28 cellular contexts compared by ENCODE assay signal in the genomic region with DNA sequence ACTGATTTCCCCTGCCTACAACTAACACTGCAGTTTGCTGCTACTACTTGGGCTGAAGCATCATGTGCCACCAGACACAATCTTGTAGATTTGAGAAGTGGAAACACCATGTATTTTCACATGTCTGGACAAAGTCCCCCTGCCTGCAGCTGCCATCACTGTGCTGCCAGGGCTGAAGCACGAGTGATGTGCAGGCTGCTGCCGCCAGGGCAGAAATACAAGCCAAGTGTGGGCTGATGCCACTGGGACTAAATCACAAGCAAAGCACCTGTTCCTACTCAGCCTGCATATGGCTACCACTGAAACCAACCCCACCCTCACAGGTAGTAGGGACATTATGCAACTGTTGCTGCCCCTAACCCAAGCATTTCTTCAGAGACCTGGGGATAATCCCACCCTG.
"Had no signal": no experiment of that assay in that cellular context is flagged by ENCODE, and none has a peak within 500 bp of the region (broad histone marks: within the 10 kb centered on the region; RNA-seq: fewer than 3 reads in every experiment).

No MANE protein-coding gene starts in this region.

- H3K4me3 ChIP-seq: coronary artery, dorsolateral prefrontal cortex, esophagus muscularis mucosa, gastrocnemius medialis, heart left ventricle had no signal

- H3K36me3 ChIP-seq: brain microvascular endothelial cell, esophagus muscularis mucosa, gastrocnemius medialis, heart left ventricle had no signal

- H3K4me1 ChIP-seq: esophagus muscularis mucosa, foreskin keratinocyte, heart left ventricle had no signal

- FAIRE-seq: astrocyte, bronchial epithelial cell had no signal

- H3K27ac ChIP-seq: brain microvascular endothelial cell, coronary artery, dorsolateral prefrontal cortex, esophagus muscularis mucosa, foreskin keratinocyte, gastrocnemius medialis, heart left ventricle had no signal

- DNase-seq: activated CD4-positive, alpha-beta memory T cell treated with anti-CD3 and anti-CD28 coated beads, Interleukin-2, amount 10 ng/mL, durations not matched to agents 7 days and 5 days; activated CD4-positive, alpha-beta T cell treated with anti-CD3 and anti-CD28 coated beads for 1 hour; activated CD4-positive, alpha-beta T cell treated with anti-CD3 and anti-CD28 coated beads for 4 hours; activated CD4-positive, alpha-beta T cell treated with anti-CD3 and anti-CD28 coated beads, Interleukin-2, amount 10 ng/mL, durations not matched to agents 7 days and 5 days; activated CD4-positive, alpha-beta T cell treated with anti-CD3 and anti-CD28 coated beads, Interleukin-2, amount 50 U/mL, for 4 hours; activated CD4-positive, CD25-positive, alpha-beta regulatory T cell; activated CD8-positive, alpha-beta memory T cell treated with anti-CD3 and anti-CD28 coated beads, Interleukin-2, amount 50 U/mL, for 48 hours; activated effector memory CD4-positive, alpha-beta T cell treated with Interleukin-2 at 50 U/mL for 16 hours; activated gamma-delta T cell treated with Interleukin-2 at 50 U/mL for 16 hours; activated naive CD4-positive, alpha-beta T cell treated with anti-CD3 and anti-CD28 coated beads, Interleukin-2, amount 50 U/mL, for 16 hours; activated naive CD4-positive, alpha-beta T cell treated with Interleukin-2 at 50 U/mL for 16 hours; activated T-cell treated with anti-CD3 and anti-CD28 coated beads for 4 hours; activated T-cell treated with anti-CD3 and anti-CD28 coated beads, Interleukin-2, amount 50 U/mL, for 24 hours; amniotic stem cell; anterior cingulate cortex; brain microvascular endothelial cell; dorsolateral prefrontal cortex; effector memory CD8-positive, alpha-beta T cell; erythroblast; foreskin keratinocyte; glutamatergic neuron; heart left ventricle; T-helper 2 cell had no signal

- H3K27me3 ChIP-seq: brain microvascular endothelial cell, foreskin keratinocyte, gastrocnemius medialis had no signal

- H3K9me3 ChIP-seq: esophagus muscularis mucosa, heart left ventricle had no signal
